ENCODE assay signal across 11 cellular contexts in the genomic region with DNA sequence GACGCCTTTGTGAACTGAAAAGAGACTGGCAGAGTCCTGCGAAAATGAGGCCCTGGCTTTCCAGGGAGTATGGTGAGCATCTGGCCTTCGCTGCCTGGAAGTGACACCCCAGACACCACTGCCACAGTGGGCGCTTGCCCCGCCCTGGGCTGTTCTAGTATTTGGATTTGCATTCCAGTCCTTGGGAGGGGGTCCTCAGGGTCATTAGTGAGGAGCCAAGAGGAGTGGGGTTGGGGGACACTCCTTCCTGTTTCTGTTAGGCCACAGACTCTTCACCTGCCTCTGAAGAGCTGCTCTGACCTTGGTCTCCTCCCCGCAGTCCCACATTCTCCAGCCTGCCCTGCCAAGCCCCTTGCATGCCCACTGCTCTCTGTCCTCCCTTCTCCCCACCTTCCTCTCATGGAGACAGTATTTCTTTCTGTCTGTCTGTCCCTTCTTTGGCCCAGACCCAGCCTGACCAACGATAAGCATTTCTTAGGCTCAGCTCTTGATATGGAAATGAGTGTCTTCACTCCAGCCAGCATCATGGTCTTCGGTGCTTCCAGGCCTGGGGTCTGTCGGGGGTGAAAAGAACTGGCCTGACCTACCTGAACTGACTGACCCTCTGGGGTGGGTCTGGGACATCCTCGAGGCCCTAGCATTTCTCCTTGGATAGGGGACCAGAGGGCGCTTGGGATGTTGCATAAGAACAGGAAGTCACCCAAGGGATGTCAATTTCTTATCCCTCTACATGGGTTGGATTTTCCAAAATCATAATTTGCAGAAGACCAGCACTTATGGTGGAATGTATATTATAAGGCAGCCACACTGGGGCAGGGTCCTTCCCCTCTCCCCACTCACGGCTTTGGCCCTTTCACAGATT. TPM values are rescaled to one million over a fixed set of nuclear protein-coding genes. Genes with fewer than 3 reads are reported as not detected.
DNase-seq lines count a peak whose midpoint lies in the region; ATAC-seq and TF ChIP-seq lines count a peak whose summit lies in the region.
"Had no signal": no experiment of that assay in that cellular context is flagged by ENCODE, and none has a peak within 500 bp of the region (broad histone marks: within the 10 kb centered on the region; RNA-seq: fewer than 3 reads in every experiment).

No MANE protein-coding gene starts in this region.

- H3K27ac ChIP-seq in CD8-positive, alpha-beta T cell (ENCODE audit: low read depth, low read length) = no peak overlapping the region
- H3K27ac ChIP-seq in PC-9 = peak overlapping the region; percentile 69
- peak overlapping the region; percentile 50 to 59 (median 55) for H3K27ac ChIP-seq in esophagus squamous epithelium
- peak overlapping the region; percentile 76 to 83 for H3K27ac ChIP-seq in prostate gland

- no peak overlapping the region for H2AFZ ChIP-seq in PC-9

- peaks cover 29% of the 10 kb centered on the region for H3F3A ChIP-seq in PC-9 (ENCODE audit: insufficient read depth, low read depth)

- peaks cover 5% of the 10 kb centered on the region; the same call in 1 of the 2 replicates for H3K79me2 ChIP-seq in PC-9 (ENCODE audit: low read depth)

- no peak for TF ChIP-seq CTCF in CD8-positive, alpha-beta T cell (IDR thresholded peaks at IDR 0.05)
- TF ChIP-seq CTCF in PC-9 (conservative IDR thresholded peaks at IDR 0.05) = no peak
- TF ChIP-seq CTCF in esophagus squamous epithelium (IDR thresholded peaks at IDR 0.05) = no peak
- TF ChIP-seq CTCF in prostate gland (IDR thresholded peaks at IDR 0.05) = no peak
- no peak for TF ChIP-seq CTCF in GM10266 (IDR thresholded peaks at IDR 0.05; ENCODE audit: control insufficient read depth, insufficient read depth, low read depth, missing control alignments)

- no peaks in the 10 kb centered on the region for H3K4me1 Mint-ChIP-seq in CD8-positive, alpha-beta T cell (ENCODE audit: low read depth)

- H3K4me3 Mint-ChIP-seq in CD8-positive, alpha-beta T cell = no peak overlapping the region

- POLR2A ChIA-PET in CD8-positive, alpha-beta T cell (lab: Charles Lee) = interaction anchor here (0.6 kb wide), 1 partner anchor 105 kb away, joined by 3 read pairs; no protein-coding TSS in a partner anchor
- POLR2A ChIA-PET in PC-9 (lab: Charles Lee; ENCODE audit: unreplicated experiment) = no interaction called here

- H3K36me3 Mint-ChIP-seq in CD8-positive, alpha-beta T cell = peaks cover 61% of the 10 kb centered on the region

- intact Hi-C loops in CD8-positive, alpha-beta T cell (cut with DNase I, micrococcal nuclease) = no loop called here
- intact Hi-C loops in PC-9 (cut with micrococcal nuclease; ENCODE audit: unreplicated experiment) (no loop called here), esophagus squamous epithelium (cut with DNase I) (no loop called here), prostate gland (cut with DNase I) (no loop called here)

- no peaks in the 10 kb centered on the region for H3K4me1 ChIP-seq in CD8-positive, alpha-beta T cell (ENCODE audit: insufficient read depth, low read length)
- peaks cover 28% of the 10 kb centered on the region for H3K4me1 ChIP-seq in PC-9 (replicated peaks; ENCODE audit: insufficient read depth)
- peaks cover 0 to 35% (median 9%) of the 10 kb centered on the region in 3 donors for H3K4me1 ChIP-seq in esophagus squamous epithelium
- H3K4me1 ChIP-seq in prostate gland (replicated peaks) = peaks cover 16% of the 10 kb centered on the region

- H3K27ac Mint-ChIP-seq in CD8-positive, alpha-beta T cell = peak overlapping the region; percentile 74

- ATAC-seq in CD8-positive, alpha-beta T cell = no peak
- no peak for ATAC-seq in HG02840 (IDR thresholded peaks at IDR 0.05; ENCODE audit: low FRiP score, unreplicated experiment)

- H4K20me1 ChIP-seq in PC-9 (ENCODE audit: insufficient read depth) = no peaks in the 10 kb centered on the region

- H3K27me3 ChIP-seq in CD8-positive, alpha-beta T cell (ENCODE audit: insufficient read depth, low read length) = no peaks in the 10 kb centered on the region
- H3K27me3 ChIP-seq in PC-9 (ENCODE audit: insufficient read depth, low read depth) (no peaks in the 10 kb centered on the region), esophagus squamous epithelium (no peaks in the 10 kb centered on the region), prostate gland (replicated peaks; ENCODE audit: insufficient read depth) (no peaks in the 10 kb centered on the region)
- H3K27me3 ChIP-seq: BLaER1 treated with 17β-estradiol and CSF1 and Interleukin-3, amounts not matched to agents 10 nM and 100 nM had no signal

- no peaks in the 10 kb centered on the region for H3K27me3 Mint-ChIP-seq in CD8-positive, alpha-beta T cell (ENCODE audit: low read depth)

- no peak overlapping the region for H3K4me3 ChIP-seq in CD8-positive, alpha-beta T cell (ENCODE audit: low read depth, low read length)
- H3K4me3 ChIP-seq in PC-9 (no peak overlapping the region), esophagus squamous epithelium (no peak overlapping the region), prostate gland (no peak overlapping the region)
- H3K4me3 ChIP-seq: BLaER1 treated with 17β-estradiol and CSF1 and Interleukin-3, amounts not matched to agents 10 nM and 100 nM had no signal

- H3K4me2 ChIP-seq in PC-9 = peak overlapping the region; percentile 53
- H3K4me2 ChIP-seq: BLaER1 treated with 17β-estradiol and CSF1 and Interleukin-3, amounts not matched to agents 10 nM and 100 nM had no signal

- 81 to 82% methylated on average over 6 to 8 of the region's 12 CpGs for WGBS in esophagus squamous epithelium, 2 donors
- 76% methylated on average over 12 of the region's 12 CpGs for WGBS in prostate gland

- no peaks in the 10 kb centered on the region for H3K9me3 Mint-ChIP-seq in CD8-positive, alpha-beta T cell

- CTCF ChIA-PET in CD8-positive, alpha-beta T cell (lab: Charles Lee) = no interaction called here
- CTCF ChIA-PET in PC-9 (lab: Charles Lee) = interaction anchor here (0.6 kb wide), 1 partner anchor 164 kb away, joined by 3 read pairs; no protein-coding TSS in a partner anchor

- H3K36me3 ChIP-seq in CD8-positive, alpha-beta T cell (ENCODE audit: insufficient read depth, low read length) = peaks cover 14% of the 10 kb centered on the region
- H3K36me3 ChIP-seq in PC-9 (ENCODE audit: low read depth) (0 out of 2 replicates have a peak, but pooled peaks cover 9% of the 10 kb centered on the region), esophagus squamous epithelium (peaks cover 0 to 59% (median 4%) of the 10 kb centered on the region in 3 donors), prostate gland (no peaks in the 10 kb centered on the region)

- no peaks in the 10 kb centered on the region for H3K9me2 ChIP-seq in PC-9 (ENCODE audit: insufficient read depth)

- no peaks in the 10 kb centered on the region for H3K9me3 ChIP-seq in CD8-positive, alpha-beta T cell (ENCODE audit: low read length)
- H3K9me3 ChIP-seq in PC-9 (ENCODE audit: insufficient read depth, low read depth) = no peaks in the 10 kb centered on the region
- H3K9me3 ChIP-seq in esophagus squamous epithelium = no peaks in the 10 kb centered on the region
- no peaks in the 10 kb centered on the region for H3K9me3 ChIP-seq in prostate gland

- BruUV-seq in PC-9 (replicated peaks; lab: Mats Ljungman, UMichigan) = no TSS peak

- TF ChIP-seq POLR2A in esophagus squamous epithelium (IDR thresholded peaks at IDR 0.05) (no peak), prostate gland (IDR thresholded peaks at IDR 0.05) (no peak)

- no peak for DNase-seq in CD8-positive, alpha-beta T cell
- DNase-seq in PC-9 (no peak), esophagus squamous epithelium (lab: John Stamatoyannopoulos, UW) (no peak), prostate gland (ENCODE audit: low spot score) (no peak), GM10266 (ENCODE audit: extremely low spot score) (no peak), ecto neural progenitor cell (ENCODE audit: low spot score) (no peak), SKM-1 treated with dmso at 0.1 percent for 144 hours (lab: John Stamatoyannopoulos, UW; ENCODE audit: unreplicated experiment) (no peak)
- DNase-seq: Kasumi-1, NCI-H1930 had no signal

RNA-seq across cellular contexts. Expression of gene SLC9A8, which starts 19.4 kb away (rescaled TPM):
- total RNA-seq in CD8-positive, alpha-beta T cell = 10 to 100 TPM; 30.7 to 32.9 TPM
- 12.7 and 21.4 TPM in 2 replicates for total RNA-seq in PC-9 (2021)
- total RNA-seq in esophagus squamous epithelium = 10 to 100 TPM; 11.5 to 14.1 (median 11.9) TPM
- 10 to 100 TPM; 13.5 to 26.4 TPM for total RNA-seq in prostate gland
